ENCODE assay signal across 1 cellular context in the genomic region with DNA sequence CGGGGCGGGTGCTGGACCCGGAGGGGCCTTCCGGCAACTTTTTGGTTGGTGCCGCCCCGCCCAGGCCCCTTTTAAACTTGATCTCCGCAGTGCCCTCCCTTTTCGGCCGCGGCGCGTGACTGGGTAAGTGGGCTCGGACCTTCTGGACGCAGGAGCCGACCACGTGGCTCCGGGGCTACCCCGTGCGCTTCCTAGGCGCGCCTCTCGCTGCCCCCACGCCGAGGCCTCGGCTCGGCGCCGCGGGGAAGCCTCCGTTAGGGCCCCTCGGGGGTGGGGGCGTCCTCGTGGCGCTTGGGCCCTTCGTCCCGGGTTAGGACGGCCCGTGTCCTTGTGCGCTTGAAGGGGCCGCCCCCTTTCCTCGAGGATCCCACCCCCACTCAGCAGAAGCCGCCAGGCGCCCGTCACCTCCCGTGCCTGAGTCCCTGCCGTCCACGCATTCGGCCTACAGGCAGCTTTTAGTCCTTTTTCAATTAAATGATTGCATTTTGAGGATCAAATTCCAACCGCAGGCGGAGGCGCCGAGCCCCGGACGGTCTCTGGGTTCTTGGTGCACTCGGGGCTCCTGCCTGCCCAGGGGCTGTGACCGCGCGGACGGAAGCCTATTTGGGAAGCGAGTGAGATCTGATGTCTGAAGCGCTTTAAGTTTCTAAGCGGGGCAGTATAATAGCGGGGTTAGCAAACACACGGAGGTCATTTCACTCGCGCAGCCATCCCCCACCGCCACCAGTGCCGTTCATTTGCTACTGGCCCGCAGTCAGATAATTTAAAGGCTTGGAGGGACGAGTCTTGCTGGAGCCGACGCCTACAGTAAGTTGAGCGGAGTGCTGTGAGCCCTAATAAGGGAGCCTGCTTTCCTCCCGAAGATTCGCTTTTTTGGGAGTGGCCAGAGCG.
TF ChIP-seq lines count a peak whose summit lies in the region.

No MANE protein-coding gene starts in this region.

TF ChIP-seq in HepG2, 621 proteins besides CTCF, POLR2A, EP300 and RAD21 (continued from another document and continues in another):
- TF ChIP-seq, protein P1, sequence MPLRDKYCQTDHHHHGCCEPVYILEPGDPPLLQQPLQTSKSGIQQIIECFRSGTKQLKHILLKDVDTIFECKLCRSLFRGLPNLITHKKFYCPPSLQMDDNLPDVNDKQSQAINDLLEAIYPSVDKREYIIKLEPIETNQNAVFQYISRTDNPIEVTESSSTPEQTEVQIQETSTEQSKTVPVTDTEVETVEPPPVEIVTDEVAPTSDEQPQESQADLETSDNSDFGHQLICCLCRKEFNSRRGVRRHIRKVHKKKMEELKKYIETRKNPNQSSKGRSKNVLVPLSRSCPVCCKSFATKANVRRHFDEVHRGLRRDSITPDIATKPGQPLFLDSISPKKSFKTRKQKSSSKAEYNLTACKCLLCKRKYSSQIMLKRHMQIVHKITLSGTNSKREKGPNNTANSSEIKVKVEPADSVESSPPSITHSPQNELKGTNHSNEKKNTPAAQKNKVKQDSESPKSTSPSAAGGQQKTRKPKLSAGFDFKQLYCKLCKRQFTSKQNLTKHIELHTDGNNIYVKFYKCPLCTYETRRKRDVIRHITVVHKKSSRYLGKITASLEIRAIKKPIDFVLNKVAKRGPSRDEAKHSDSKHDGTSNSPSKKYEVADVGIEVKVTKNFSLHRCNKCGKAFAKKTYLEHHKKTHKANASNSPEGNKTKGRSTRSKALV (CRISPR knock-in tag; IDR thresholded peaks at IDR 0.05): peak; percentile 79
- no peak for TF ChIP-seq EZH2 (conservative IDR thresholded peaks at IDR 0.05; ENCODE audit: low read depth, low read length)
- peak; percentile 70; the same call in 1 of the 2 replicates for TF ChIP-seq ZFP41 (CRISPR knock-in tag; IDR thresholded peaks at IDR 0.05; ENCODE audit: borderline replicate concordance)
- TF ChIP-seq FOXK1 (CRISPR knock-in tag; IDR thresholded peaks at IDR 0.05; ENCODE audit: borderline replicate concordance, low read depth): no peak
- peak; percentile 59 for TF ChIP-seq PHF20 (CRISPR knock-in tag; IDR thresholded peaks at IDR 0.05)
- TF ChIP-seq ZFX (CRISPR knock-in tag; IDR thresholded peaks at IDR 0.05; ENCODE audit: low read depth): peak; percentile 85
- TF ChIP-seq, protein P2, sequence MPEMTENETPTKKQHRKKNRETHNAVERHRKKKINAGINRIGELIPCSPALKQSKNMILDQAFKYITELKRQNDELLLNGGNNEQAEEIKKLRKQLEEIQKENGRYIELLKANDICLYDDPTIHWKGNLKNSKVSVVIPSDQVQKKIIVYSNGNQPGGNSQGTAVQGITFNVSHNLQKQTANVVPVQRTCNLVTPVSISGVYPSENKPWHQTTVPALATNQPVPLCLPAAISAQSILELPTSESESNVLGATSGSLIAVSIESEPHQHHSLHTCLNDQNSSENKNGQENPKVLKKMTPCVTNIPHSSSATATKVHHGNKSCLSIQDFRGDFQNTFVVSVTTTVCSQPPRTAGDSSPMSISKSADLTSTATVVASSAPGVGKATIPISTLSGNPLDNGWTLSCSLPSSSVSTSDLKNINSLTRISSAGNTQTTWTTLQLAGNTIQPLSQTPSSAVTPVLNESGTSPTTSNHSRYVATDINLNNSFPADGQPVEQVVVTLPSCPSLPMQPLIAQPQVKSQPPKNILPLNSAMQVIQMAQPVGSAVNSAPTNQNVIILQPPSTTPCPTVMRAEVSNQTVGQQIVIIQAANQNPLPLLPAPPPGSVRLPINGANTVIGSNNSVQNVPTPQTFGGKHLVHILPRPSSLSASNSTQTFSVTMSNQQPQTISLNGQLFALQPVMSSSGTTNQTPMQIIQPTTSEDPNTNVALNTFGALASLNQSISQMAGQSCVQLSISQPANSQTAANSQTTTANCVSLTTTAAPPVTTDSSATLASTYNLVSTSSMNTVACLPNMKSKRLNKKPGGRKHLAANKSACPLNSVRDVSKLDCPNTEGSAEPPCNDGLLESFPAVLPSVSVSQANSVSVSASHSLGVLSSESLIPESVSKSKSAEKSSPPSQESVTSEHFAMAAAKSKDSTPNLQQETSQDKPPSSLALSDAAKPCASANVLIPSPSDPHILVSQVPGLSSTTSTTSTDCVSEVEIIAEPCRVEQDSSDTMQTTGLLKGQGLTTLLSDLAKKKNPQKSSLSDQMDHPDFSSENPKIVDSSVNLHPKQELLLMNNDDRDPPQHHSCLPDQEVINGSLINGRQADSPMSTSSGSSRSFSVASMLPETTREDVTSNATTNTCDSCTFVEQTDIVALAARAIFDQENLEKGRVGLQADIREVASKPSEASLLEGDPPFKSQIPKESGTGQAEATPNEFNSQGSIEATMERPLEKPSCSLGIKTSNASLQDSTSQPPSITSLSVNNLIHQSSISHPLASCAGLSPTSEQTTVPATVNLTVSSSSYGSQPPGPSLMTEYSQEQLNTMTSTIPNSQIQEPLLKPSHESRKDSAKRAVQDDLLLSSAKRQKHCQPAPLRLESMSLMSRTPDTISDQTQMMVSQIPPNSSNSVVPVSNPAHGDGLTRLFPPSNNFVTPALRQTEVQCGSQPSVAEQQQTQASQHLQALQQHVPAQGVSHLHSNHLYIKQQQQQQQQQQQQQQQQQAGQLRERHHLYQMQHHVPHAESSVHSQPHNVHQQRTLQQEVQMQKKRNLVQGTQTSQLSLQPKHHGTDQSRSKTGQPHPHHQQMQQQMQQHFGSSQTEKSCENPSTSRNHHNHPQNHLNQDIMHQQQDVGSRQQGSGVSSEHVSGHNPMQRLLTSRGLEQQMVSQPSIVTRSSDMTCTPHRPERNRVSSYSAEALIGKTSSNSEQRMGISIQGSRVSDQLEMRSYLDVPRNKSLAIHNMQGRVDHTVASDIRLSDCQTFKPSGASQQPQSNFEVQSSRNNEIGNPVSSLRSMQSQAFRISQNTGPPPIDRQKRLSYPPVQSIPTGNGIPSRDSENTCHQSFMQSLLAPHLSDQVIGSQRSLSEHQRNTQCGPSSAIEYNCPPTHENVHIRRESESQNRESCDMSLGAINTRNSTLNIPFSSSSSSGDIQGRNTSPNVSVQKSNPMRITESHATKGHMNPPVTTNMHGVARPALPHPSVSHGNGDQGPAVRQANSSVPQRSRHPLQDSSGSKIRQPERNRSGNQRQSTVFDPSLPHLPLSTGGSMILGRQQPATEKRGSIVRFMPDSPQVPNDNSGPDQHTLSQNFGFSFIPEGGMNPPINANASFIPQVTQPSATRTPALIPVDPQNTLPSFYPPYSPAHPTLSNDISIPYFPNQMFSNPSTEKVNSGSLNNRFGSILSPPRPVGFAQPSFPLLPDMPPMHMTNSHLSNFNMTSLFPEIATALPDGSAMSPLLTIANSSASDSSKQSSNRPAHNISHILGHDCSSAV (CRISPR knock-in tag; IDR thresholded peaks at IDR 0.05; ENCODE audit: borderline replicate concordance): peak; percentile 82; the same call in 1 of the 2 replicates
- TF ChIP-seq KMT2A (CRISPR knock-in tag; IDR thresholded peaks at IDR 0.05): peak; percentile 79; the same call in 1 of the 2 replicates
- TF ChIP-seq ZNF761 (CRISPR knock-in tag; conservative IDR thresholded peaks at IDR 0.05): peak; percentile 92
- TF ChIP-seq ZFP37 (CRISPR knock-in tag; IDR thresholded peaks at IDR 0.05; ENCODE audit: borderline replicate concordance): no peak
- no peak for TF ChIP-seq NPAS2 (CRISPR knock-in tag; IDR thresholded peaks at IDR 0.05; ENCODE audit: borderline replicate concordance)
- TF ChIP-seq, protein P3, sequence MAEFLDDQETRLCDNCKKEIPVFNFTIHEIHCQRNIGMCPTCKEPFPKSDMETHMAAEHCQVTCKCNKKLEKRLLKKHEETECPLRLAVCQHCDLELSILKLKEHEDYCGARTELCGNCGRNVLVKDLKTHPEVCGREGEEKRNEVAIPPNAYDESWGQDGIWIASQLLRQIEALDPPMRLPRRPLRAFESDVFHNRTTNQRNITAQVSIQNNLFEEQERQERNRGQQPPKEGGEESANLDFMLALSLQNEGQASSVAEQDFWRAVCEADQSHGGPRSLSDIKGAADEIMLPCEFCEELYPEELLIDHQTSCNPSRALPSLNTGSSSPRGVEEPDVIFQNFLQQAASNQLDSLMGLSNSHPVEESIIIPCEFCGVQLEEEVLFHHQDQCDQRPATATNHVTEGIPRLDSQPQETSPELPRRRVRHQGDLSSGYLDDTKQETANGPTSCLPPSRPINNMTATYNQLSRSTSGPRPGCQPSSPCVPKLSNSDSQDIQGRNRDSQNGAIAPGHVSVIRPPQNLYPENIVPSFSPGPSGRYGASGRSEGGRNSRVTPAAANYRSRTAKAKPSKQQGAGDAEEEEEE (CRISPR knock-in tag; IDR thresholded peaks at IDR 0.05; ENCODE audit: borderline replicate concordance): no peak
- TF ChIP-seq GABPA (IDR thresholded peaks at IDR 0.05; ENCODE audit: low read depth, low read length): no peak
- TF ChIP-seq GABPA (CRISPR knock-in tag; IDR thresholded peaks at IDR 0.05; ENCODE audit: low read depth): no peak
- TF ChIP-seq, protein P4, sequence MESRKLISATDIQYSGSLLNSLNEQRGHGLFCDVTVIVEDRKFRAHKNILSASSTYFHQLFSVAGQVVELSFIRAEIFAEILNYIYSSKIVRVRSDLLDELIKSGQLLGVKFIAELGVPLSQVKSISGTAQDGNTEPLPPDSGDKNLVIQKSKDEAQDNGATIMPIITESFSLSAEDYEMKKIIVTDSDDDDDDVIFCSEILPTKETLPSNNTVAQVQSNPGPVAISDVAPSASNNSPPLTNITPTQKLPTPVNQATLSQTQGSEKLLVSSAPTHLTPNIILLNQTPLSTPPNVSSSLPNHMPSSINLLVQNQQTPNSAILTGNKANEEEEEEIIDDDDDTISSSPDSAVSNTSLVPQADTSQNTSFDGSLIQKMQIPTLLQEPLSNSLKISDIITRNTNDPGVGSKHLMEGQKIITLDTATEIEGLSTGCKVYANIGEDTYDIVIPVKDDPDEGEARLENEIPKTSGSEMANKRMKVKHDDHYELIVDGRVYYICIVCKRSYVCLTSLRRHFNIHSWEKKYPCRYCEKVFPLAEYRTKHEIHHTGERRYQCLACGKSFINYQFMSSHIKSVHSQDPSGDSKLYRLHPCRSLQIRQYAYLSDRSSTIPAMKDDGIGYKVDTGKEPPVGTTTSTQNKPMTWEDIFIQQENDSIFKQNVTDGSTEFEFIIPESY (CRISPR knock-in tag; IDR thresholded peaks at IDR 0.05): no peak; the same call in 1 of the 2 replicates
- TF ChIP-seq, protein P5, sequence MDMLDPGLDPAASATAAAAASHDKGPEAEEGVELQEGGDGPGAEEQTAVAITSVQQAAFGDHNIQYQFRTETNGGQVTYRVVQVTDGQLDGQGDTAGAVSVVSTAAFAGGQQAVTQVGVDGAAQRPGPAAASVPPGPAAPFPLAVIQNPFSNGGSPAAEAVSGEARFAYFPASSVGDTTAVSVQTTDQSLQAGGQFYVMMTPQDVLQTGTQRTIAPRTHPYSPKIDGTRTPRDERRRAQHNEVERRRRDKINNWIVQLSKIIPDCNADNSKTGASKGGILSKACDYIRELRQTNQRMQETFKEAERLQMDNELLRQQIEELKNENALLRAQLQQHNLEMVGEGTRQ (IDR thresholded peaks at IDR 0.05; ENCODE audit: low read depth, low read length): no peak
- TF ChIP-seq, protein P5 (CRISPR knock-in tag; IDR thresholded peaks at IDR 0.05; ENCODE audit: borderline replicate concordance): peak; percentile 74
- TF ChIP-seq FOXO1 (CRISPR knock-in tag; IDR thresholded peaks at IDR 0.05): peak; percentile 26; the same call in 1 of the 2 replicates
- TF ChIP-seq HDAC2 (CRISPR knock-in tag; IDR thresholded peaks at IDR 0.05): peak; percentile 44
- TF ChIP-seq, protein P6, sequence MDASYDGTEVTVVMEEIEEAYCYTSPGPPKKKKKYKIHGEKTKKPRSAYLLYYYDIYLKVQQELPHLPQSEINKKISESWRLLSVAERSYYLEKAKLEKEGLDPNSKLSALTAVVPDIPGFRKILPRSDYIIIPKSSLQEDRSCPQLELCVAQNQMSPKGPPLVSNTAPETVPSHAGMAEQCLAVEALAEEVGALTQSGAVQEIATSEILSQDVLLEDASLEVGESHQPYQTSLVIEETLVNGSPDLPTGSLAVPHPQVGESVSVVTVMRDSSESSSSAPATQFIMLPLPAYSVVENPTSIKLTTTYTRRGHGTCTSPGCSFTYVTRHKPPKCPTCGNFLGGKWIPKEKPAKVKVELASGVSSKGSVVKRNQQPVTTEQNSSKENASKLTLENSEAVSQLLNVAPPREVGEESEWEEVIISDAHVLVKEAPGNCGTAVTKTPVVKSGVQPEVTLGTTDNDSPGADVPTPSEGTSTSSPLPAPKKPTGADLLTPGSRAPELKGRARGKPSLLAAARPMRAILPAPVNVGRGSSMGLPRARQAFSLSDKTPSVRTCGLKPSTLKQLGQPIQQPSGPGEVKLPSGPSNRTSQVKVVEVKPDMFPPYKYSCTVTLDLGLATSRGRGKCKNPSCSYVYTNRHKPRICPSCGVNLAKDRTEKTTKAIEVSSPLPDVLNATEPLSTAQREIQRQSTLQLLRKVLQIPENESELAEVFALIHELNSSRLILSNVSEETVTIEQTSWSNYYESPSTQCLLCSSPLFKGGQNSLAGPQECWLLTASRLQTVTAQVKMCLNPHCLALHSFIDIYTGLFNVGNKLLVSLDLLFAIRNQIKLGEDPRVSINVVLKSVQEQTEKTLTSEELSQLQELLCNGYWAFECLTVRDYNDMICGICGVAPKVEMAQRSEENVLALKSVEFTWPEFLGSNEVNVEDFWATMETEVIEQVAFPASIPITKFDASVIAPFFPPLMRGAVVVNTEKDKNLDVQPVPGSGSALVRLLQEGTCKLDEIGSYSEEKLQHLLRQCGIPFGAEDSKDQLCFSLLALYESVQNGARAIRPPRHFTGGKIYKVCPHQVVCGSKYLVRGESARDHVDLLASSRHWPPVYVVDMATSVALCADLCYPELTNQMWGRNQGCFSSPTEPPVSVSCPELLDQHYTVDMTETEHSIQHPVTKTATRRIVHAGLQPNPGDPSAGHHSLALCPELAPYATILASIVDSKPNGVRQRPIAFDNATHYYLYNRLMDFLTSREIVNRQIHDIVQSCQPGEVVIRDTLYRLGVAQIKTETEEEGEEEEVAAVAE (CRISPR knock-in tag; IDR thresholded peaks at IDR 0.05; ENCODE audit: borderline replicate concordance): no peak
- no peak for TF ChIP-seq ZNF337 (CRISPR knock-in tag; IDR thresholded peaks at IDR 0.05; ENCODE audit: borderline replicate concordance, low read depth)
- TF ChIP-seq, protein P7, sequence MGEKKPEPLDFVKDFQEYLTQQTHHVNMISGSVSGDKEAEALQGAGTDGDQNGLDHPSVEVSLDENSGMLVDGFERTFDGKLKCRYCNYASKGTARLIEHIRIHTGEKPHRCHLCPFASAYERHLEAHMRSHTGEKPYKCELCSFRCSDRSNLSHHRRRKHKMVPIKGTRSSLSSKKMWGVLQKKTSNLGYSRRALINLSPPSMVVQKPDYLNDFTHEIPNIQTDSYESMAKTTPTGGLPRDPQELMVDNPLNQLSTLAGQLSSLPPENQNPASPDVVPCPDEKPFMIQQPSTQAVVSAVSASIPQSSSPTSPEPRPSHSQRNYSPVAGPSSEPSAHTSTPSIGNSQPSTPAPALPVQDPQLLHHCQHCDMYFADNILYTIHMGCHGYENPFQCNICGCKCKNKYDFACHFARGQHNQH (CRISPR knock-in tag; IDR thresholded peaks at IDR 0.05): peak; percentile 60
- TF ChIP-seq, protein P8, sequence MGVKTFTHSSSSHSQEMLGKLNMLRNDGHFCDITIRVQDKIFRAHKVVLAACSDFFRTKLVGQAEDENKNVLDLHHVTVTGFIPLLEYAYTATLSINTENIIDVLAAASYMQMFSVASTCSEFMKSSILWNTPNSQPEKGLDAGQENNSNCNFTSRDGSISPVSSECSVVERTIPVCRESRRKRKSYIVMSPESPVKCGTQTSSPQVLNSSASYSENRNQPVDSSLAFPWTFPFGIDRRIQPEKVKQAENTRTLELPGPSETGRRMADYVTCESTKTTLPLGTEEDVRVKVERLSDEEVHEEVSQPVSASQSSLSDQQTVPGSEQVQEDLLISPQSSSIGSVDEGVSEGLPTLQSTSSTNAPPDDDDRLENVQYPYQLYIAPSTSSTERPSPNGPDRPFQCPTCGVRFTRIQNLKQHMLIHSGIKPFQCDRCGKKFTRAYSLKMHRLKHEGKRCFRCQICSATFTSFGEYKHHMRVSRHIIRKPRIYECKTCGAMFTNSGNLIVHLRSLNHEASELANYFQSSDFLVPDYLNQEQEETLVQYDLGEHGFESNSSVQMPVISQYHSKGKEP (CRISPR knock-in tag; IDR thresholded peaks at IDR 0.05): 0 out of 2 replicates have a peak, but pooled peaks have one; percentile 37
